Comparison of ENCODE assay signal across 19 cellular contexts in genomic region chr12:105368047-105368646, GRCh38. TPM values are rescaled to one million over a fixed set of nuclear protein-coding genes. Genes with fewer than 3 reads are reported as not detected.
A peak's percentile ranks its signal among the peaks of the same experiment; 100 is the strongest.
DNase-seq lines count a peak whose midpoint lies in the region; ATAC-seq, FAIRE-seq and TF ChIP-seq lines count a peak whose summit lies in the region.
"Had no signal": no experiment of that assay in that cellular context is flagged by ENCODE, and none has a peak within 500 bp of the region (broad histone marks: within the 10 kb centered on the region; RNA-seq: fewer than 3 reads in every experiment).

No MANE protein-coding gene starts in this region.

- H3K36me3 ChIP-seq in GM23338 (ENCODE audit: insufficient read depth) (no peaks in the 10 kb centered on the region; the same call in 1 of the 2 replicates), NT2/D1 (ENCODE audit: insufficient read depth, insufficient read length, low read length) (peaks cover 37% of the 10 kb centered on the region), iPS-20b (ENCODE audit: insufficient read depth, low read depth, low read length) (no peaks in the 10 kb centered on the region), uterus (no peaks in the 10 kb centered on the region)
- H3K36me3 ChIP-seq: BE2C, Peyer's patch had no signal

- peaks cover 10% of the 10 kb centered on the region; the same call in 1 of the 2 replicates for H3K4me1 ChIP-seq in GM23338 (ENCODE audit: insufficient read depth)
- no peaks in the 10 kb centered on the region for H3K4me1 ChIP-seq in NT2/D1 (ENCODE audit: insufficient read depth, insufficient read length)
- peaks cover 26% of the 10 kb centered on the region; the same call in 1 of the 2 replicates for H3K4me1 ChIP-seq in iPS-20b (ENCODE audit: insufficient read depth, low read length)
- H3K4me1 ChIP-seq in uterus: no peaks in the 10 kb centered on the region
- H3K4me1 ChIP-seq: BE2C, Caco-2, Peyer's patch had no signal

- no peak for TF ChIP-seq POLR2A in uterus (IDR thresholded peaks at IDR 0.05)
- TF ChIP-seq POLR2A in H54 (IDR thresholded peaks at IDR 0.05; ENCODE audit: low read depth, low read length): no peak

- TF ChIP-seq CTCF in GM23338 (conservative IDR thresholded peaks at IDR 0.05; ENCODE audit: low read depth in 2 of 2) (no peak), uterus (IDR thresholded peaks at IDR 0.05) (no peak)

- intact Hi-C loops in uterus (cut with DNase I; ENCODE audit: low total_unique reads): no loop called here

- peak overlapping the region; percentile 10; the same call in 1 of the 2 replicates for H3K27ac ChIP-seq in GM23338 (ENCODE audit: low read depth)
- H3K27ac ChIP-seq in iPS-20b (ENCODE audit: low read length): peak overlapping the region; percentile 20
- no peak overlapping the region for H3K27ac ChIP-seq in uterus
- H3K27ac ChIP-seq: HL-60, KMS-11, Peyer's patch had no signal

- H3F3A ChIP-seq in GM23338 (replicated peaks; ENCODE audit: low read depth): no peaks in the 10 kb centered on the region

- 0 out of 2 replicates have a peak overlapping the region, but pooled peaks have one; percentile 42 for H3K27ac Mint-ChIP-seq in GM23338

- peaks cover 14% of the 10 kb centered on the region for H3K4me1 Mint-ChIP-seq in GM23338

- DNase-seq in GM23338 (ENCODE audit: low spot score) (peak; percentile 59), NT2/D1 (ENCODE audit: low read depth, low spot score) (peak; percentile 71), left lobe of liver (ENCODE audit: low spot score) (no peak), uterus (no peak), H54 (ENCODE audit: insufficient read length, low spot score) (no peak), C1 segment of cervical spinal cord (lab: John Stamatoyannopoulos, UW) (no peak)
- DNase-seq: BE2C; Caco-2; CD4-positive, alpha-beta memory T cell; DND-41; NCI-H1694 treated with DMSO at 0.1 percent for 48 hours; NCI-H2081 treated with DMSO at 0.1 percent for 48 hours; NCI-H2171 treated with DMSO at 0.1 percent for 48 hours; NCI-H524 treated with DMSO at 0.1 percent for 48 hours; Peyer's patch had no signal

- H2AFZ ChIP-seq in GM23338: no peak overlapping the region

- no peak overlapping the region for H3K9ac ChIP-seq in NT2/D1 (ENCODE audit: insufficient read length, low read depth)
- H3K9ac ChIP-seq in iPS-20b (ENCODE audit: low read depth, low read length): peak overlapping the region; percentile 35; the same call in 1 of the 2 replicates
- H3K9ac ChIP-seq: KMS-11 had no signal

- H3K27me3 Mint-ChIP-seq in GM23338 (ENCODE audit: insufficient read depth, low read depth, poor library complexity): no peaks in the 10 kb centered on the region
- H3K27me3 Mint-ChIP-seq: CD4-positive, alpha-beta memory T cell had no signal

- no peaks in the 10 kb centered on the region for H3K9me3 Mint-ChIP-seq in GM23338
- H3K9me3 Mint-ChIP-seq: CD4-positive, alpha-beta memory T cell had no signal

- H3K4me3 Mint-ChIP-seq in GM23338: no peak overlapping the region
- H3K4me3 Mint-ChIP-seq: CD4-positive, alpha-beta memory T cell had no signal

- H3K9me3 ChIP-seq in NT2/D1 (ENCODE audit: insufficient read depth, low read length) (no peaks in the 10 kb centered on the region), iPS-20b (ENCODE audit: insufficient read depth, low read depth, low read length) (no peaks in the 10 kb centered on the region), uterus (no peaks in the 10 kb centered on the region)
- H3K9me3 ChIP-seq: BE2C, Caco-2, Peyer's patch had no signal

- peak overlapping the region; percentile 20; the same call in 1 of the 2 replicates for H3K4me2 ChIP-seq in GM23338
- H3K4me2 ChIP-seq: KMS-11 had no signal

- ATAC-seq in GM23338 (peak; percentile 92), left lobe of liver (no peak)

- no peaks in the 10 kb centered on the region for H4K20me1 ChIP-seq in GM23338 (replicated peaks; ENCODE audit: insufficient read depth)

- H3K4me3 ChIP-seq in GM23338: no peak overlapping the region
- no peak overlapping the region for H3K4me3 ChIP-seq in NT2/D1 (ENCODE audit: insufficient read length, low read depth)
- H3K4me3 ChIP-seq in iPS-20b (ENCODE audit: low read length): peak overlapping the region; percentile 48; the same call in 1 of the 2 replicates
- no peak overlapping the region for H3K4me3 ChIP-seq in uterus
- H3K4me3 ChIP-seq: Peyer's patch had no signal

- no peaks in the 10 kb centered on the region for H3K27me3 ChIP-seq in GM23338 (ENCODE audit: insufficient read depth)
- H3K27me3 ChIP-seq in NT2/D1 (ENCODE audit: insufficient read depth, insufficient read length): no peaks in the 10 kb centered on the region
- no peaks in the 10 kb centered on the region for H3K27me3 ChIP-seq in iPS-20b (ENCODE audit: insufficient read depth, low read length)
- no peaks in the 10 kb centered on the region for H3K27me3 ChIP-seq in uterus
- H3K27me3 ChIP-seq: BE2C, Peyer's patch had no signal

- FAIRE-seq in H54 (lab: Jason Lieb, UNC): no peak
- FAIRE-seq: GM12891 had no signal

- H3K79me2 ChIP-seq in GM23338 (replicated peaks; ENCODE audit: insufficient read depth): no peaks in the 10 kb centered on the region

- H3K9me2 ChIP-seq in GM23338 (ENCODE audit: insufficient read depth): no peaks in the 10 kb centered on the region

- peaks cover 3% of the 10 kb centered on the region; the same call in 1 of the 3 replicates for H3K36me3 Mint-ChIP-seq in GM23338 (ENCODE audit: low read depth)

TF ChIP-seq in GM23338, 12 proteins besides CTCF, POLR2A, EP300 and RAD21:
- TF ChIP-seq ZNF462 (CRISPR knock-in tag; IDR thresholded peaks at IDR 0.05) (peak; percentile 98), ETS1 (IDR thresholded peaks at IDR 0.05) (no peak), EZH2 (IDR thresholded peaks at IDR 0.05; ENCODE audit: low read depth, unreplicated experiment) (no peak)

RNA-seq across cellular contexts. Expression of gene C12orf75, which starts 37.7 kb away (rescaled TPM):
- total RNA-seq in GM23338 (2014; rRNA removed; shearing (Covaris generic)): 35.1 and 43.9 TPM in 2 replicates
- 69.8 and 73.5 TPM in 2 replicates for polyA plus RNA-seq in GM23338 (2016; fragmentation: Nextera tagmentation; extraction: Ambion mirVana)
- total RNA-seq in left lobe of liver: 1.4 TPM
- 10 to 100 TPM; 19.6 to 57.1 (median 30.1) TPM for total RNA-seq in uterus

Comparison
In these comparisons a context has a peak if more than half of its experiments do, and no peak if none do; other contexts are left out.
1. DNase-seq: peak in GM23338 (single experiment) and NT2/D1 (single experiment); none in left lobe of liver (single experiment), uterus (0 of 2), H54 (single experiment) and C1 segment of cervical spinal cord (0 of 14).
2. H3K27ac ChIP-seq: peak in GM23338 (single experiment) and iPS-20b (single experiment); none in uterus (0 of 2).